Comparison of ENCODE assay signal across 8 cellular contexts in genomic region chr5:133868946-133869674, GRCh38.
DNase-seq lines count a peak whose midpoint lies in the region; ATAC-seq, FAIRE-seq and TF ChIP-seq lines count a peak whose summit lies in the region.

No MANE protein-coding gene starts in this region.

- H3K36me3 ChIP-seq in A673 (ENCODE audit: insufficient read depth, low read length, poor library complexity, severe bottlenecking): no peaks in the 10 kb centered on the region

- H3K9me3 ChIP-seq in A673 (ENCODE audit: low read depth, low read length, poor library complexity, severe bottlenecking): peaks cover 3% of the 10 kb centered on the region

- peaks cover 76% of the 10 kb centered on the region for H3K4me1 ChIP-seq in A673 (ENCODE audit: insufficient read depth, low read length, poor library complexity, severe bottlenecking)

- no peak for ATAC-seq in GM21717 (IDR thresholded peaks at IDR 0.05; ENCODE audit: unreplicated experiment)

- POLR2A ChIA-PET in A673 (lab: Charles Lee; ENCODE audit: low non-redundant PET): no interaction called here

- TF ChIP-seq CTCF in A673 (conservative IDR thresholded peaks at IDR 0.05; ENCODE audit: low read depth, low read length): peak; percentile 95

- no peak for TF ChIP-seq POLR2A in GM12892 (IDR thresholded peaks at IDR 0.05; ENCODE audit: low read depth, low read length)

- CTCF ChIA-PET in A673 (lab: Charles Lee): interaction anchor here (0.6 to 1.6 kb wide), 3 partner anchors 11 to 446 kb away, joined by 3 to 5 read pairs (median 4); no protein-coding TSS in a partner anchor

- H3K27me3 ChIP-seq in A673 (replicated peaks; ENCODE audit: insufficient read depth, low read depth, low read length, poor library complexity): no peaks in the 10 kb centered on the region

- no TSS peak for BruUV-seq in A673 (replicated peaks; lab: Mats Ljungman, UMichigan)

- no peak overlapping the region for H3K4me3 ChIP-seq in A673 (ENCODE audit: low read depth, low read length, poor library complexity, severe bottlenecking)

- FAIRE-seq in GM12892 (lab: Jason Lieb, UNC): peak; percentile 51

- DNase-seq in A673 (ENCODE audit: low spot score): peak; percentile 89
- peak; percentile 49 for DNase-seq in GM12892 (ENCODE audit: insufficient read length)
- DNase-seq in NCI-H2227 treated with DMSO at 0.1 percent for 48 hours (lab: John Stamatoyannopoulos, UW): peak; percentile 2
- DNase-seq in activated CD4-positive, alpha-beta T cell treated with anti-CD3 and anti-CD28 coated beads, Interleukin-2, amount 50 U/mL, for 1 hour: peak; percentile 66
- DNase-seq in dermis blood vessel endothelial cell: peak; percentile 88
- peak; percentile 83 to 84 for DNase-seq in lung microvascular endothelial cell (ENCODE audit: low read depth in 2 of 2)
- peak; percentile 39 for DNase-seq in stimulated activated CD8-positive, alpha-beta memory T cell treated with anti-CD3 and anti-CD28 coated beads, Interleukin-15, amount 100 ng/mL, for 1 hour (ENCODE audit: low read depth)

- intact Hi-C loops in A673 (cut with micrococcal nuclease; ENCODE audit: unreplicated experiment): loop anchor here (2.0 to 5.0 kb wide), 2 partner anchors 316 to 447 kb away; no protein-coding TSS in a partner anchor

- peak overlapping the region; percentile 91 for H3K27ac ChIP-seq in A673 (ENCODE audit: low read depth, low read length, poor library complexity, severe bottlenecking)

Comparison
In these comparisons a context has a peak if more than half of its experiments do, and no peak if none do; other contexts are left out.
1. DNase-seq: peak in every context shown above with its lines; median percentile 89 in A673; 88 in dermis blood vessel endothelial cell; 84 in lung microvascular endothelial cell; 66 in activated CD4-positive, alpha-beta T cell treated with anti-CD3 and anti-CD28 coated beads, Interleukin-2, amount 50 U/mL, for 1 hour; 49 in GM12892; 39 in stimulated activated CD8-positive, alpha-beta memory T cell treated with anti-CD3 and anti-CD28 coated beads, Interleukin-15, amount 100 ng/mL, for 1 hour; 2 in NCI-H2227 treated with DMSO at 0.1 percent for 48 hours.